Comparison of ENCODE assay signal across 13 cellular contexts in the genomic region with DNA sequence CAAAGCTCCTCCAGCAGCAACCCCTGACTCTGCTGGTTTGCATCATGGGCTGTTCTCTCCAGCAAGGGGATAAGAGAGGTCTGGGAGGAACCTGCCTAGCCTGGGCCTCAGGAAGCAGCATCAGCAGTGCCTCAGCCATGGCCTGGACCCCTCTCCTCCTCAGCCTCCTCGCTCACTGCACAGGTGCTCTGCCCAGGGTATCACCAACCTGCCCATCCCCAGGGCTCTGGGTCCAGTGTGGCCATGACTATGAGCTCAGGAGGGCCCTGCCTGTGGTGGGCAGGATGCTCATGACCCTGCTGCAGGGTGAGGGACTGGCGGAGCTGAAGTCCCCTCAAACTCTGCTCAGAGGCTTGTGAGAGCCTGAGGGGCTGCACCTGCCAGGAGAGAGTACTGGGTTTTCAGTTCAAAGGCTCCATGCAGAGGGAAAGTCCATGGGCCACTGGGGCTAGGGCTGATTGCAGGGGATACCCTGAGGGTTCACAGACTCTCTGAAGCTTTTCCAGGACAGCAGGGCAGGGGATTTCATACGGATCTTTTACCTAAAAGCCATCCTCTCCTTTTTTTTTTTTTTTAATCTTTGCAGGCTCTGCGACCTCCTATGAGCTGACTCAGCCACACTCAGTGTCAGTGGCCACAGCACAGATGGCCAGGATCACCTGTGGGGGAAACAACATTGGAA.
"Had no signal": no experiment of that assay in that cellular context is flagged by ENCODE, and none has a peak within 500 bp of the region (broad histone marks: within the 10 kb centered on the region; RNA-seq: fewer than 3 reads in every experiment).

No MANE protein-coding gene starts in this region.

- H3K9ac ChIP-seq: neural progenitor cell, parathyroid adenoma had no signal

- H3K27me3 ChIP-seq: ascending aorta, colonic mucosa, transverse colon had no signal

- DNase-seq: activated CD4-positive, alpha-beta T cell treated with anti-CD3 and anti-CD28 coated beads, Interleukin-2, amount 50 U/mL, for 4 hours; activated CD4-positive, CD25-positive, alpha-beta regulatory T cell treated with anti-CD3 and anti-CD28 coated beads, Interleukin-2, amount 50 U/mL, for 72 hours; activated naive CD4-positive, alpha-beta T cell; colonic mucosa; retina; SW 1271; transverse colon had no signal

- H3K4me1 ChIP-seq: ascending aorta, colonic mucosa, gastroesophageal sphincter, neural progenitor cell, parathyroid adenoma, transverse colon had no signal

- H3K36me3 ChIP-seq: ascending aorta, colonic mucosa, gastroesophageal sphincter, neural progenitor cell, transverse colon had no signal

- H3K27ac ChIP-seq: ascending aorta, colonic mucosa, gastroesophageal sphincter, neural progenitor cell, parathyroid adenoma, transverse colon had no signal

- ATAC-seq: gastroesophageal sphincter had no signal

- FAIRE-seq: bronchial epithelial cell had no signal

- H3K4me3 ChIP-seq: ascending aorta, colonic mucosa, gastroesophageal sphincter, neural progenitor cell, skin epidermis, transverse colon had no signal

- H3K79me2 ChIP-seq: parathyroid adenoma had no signal

- H3K4me2 ChIP-seq: neural progenitor cell had no signal

- H2AFZ ChIP-seq: neural progenitor cell, parathyroid adenoma had no signal

- H3K9me3 ChIP-seq: ascending aorta, colonic mucosa, transverse colon had no signal
